1 cellular context compared by ENCODE assay signal in genomic region chr10:89241491-89242339, GRCh38.
A peak's percentile ranks its signal among the peaks of the same experiment; 100 is the strongest.
TF ChIP-seq lines count a peak whose summit lies in the region.

No MANE protein-coding gene starts in this region.

TF ChIP-seq in HepG2, 621 proteins besides CTCF, POLR2A, EP300 and RAD21 (continued from another document and continues in another):
- TF ChIP-seq, protein P1, sequence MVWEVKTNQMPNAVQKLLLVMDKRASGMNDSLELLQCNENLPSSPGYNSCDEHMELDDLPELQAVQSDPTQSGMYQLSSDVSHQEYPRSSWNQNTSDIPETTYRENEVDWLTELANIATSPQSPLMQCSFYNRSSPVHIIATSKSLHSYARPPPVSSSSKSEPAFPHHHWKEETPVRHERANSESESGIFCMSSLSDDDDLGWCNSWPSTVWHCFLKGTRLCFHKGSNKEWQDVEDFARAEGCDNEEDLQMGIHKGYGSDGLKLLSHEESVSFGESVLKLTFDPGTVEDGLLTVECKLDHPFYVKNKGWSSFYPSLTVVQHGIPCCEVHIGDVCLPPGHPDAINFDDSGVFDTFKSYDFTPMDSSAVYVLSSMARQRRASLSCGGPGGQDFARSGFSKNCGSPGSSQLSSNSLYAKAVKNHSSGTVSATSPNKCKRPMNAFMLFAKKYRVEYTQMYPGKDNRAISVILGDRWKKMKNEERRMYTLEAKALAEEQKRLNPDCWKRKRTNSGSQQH (CRISPR knock-in tag; IDR thresholded peaks at IDR 0.05; ENCODE audit: low read depth): no peak
- TF ChIP-seq ZFAT (CRISPR knock-in tag; conservative IDR thresholded peaks at IDR 0.05): no peak
- TF ChIP-seq HNF4G (IDR thresholded peaks at IDR 0.05; ENCODE audit: borderline replicate concordance, low read depth, low read length): no peak
- TF ChIP-seq HNF4G (CRISPR knock-in tag; IDR thresholded peaks at IDR 0.05; ENCODE audit: borderline replicate concordance, low read depth): no peak
- TF ChIP-seq GATAD2A (CRISPR knock-in tag; IDR thresholded peaks at IDR 0.05): 0 out of 2 replicates have a peak, but pooled peaks have one; percentile 9
- TF ChIP-seq ZFP90 (CRISPR knock-in tag; IDR thresholded peaks at IDR 0.05; ENCODE audit: borderline replicate concordance): no peak
- TF ChIP-seq ZNF761 (CRISPR knock-in tag; conservative IDR thresholded peaks at IDR 0.05): no peak
- TF ChIP-seq ZNF142 (CRISPR knock-in tag; IDR thresholded peaks at IDR 0.05): no peak
- TF ChIP-seq ZNF143 (CRISPR knock-in tag; IDR thresholded peaks at IDR 0.05): no peak
- no peak for TF ChIP-seq MBD4 (IDR thresholded peaks at IDR 0.05; ENCODE audit: borderline replicate concordance, low read length)
- TF ChIP-seq TBL1XR1 (IDR thresholded peaks at IDR 0.05; ENCODE audit: borderline replicate concordance, low read length, partially characterized antibody): no peak
- TF ChIP-seq, protein P2, sequence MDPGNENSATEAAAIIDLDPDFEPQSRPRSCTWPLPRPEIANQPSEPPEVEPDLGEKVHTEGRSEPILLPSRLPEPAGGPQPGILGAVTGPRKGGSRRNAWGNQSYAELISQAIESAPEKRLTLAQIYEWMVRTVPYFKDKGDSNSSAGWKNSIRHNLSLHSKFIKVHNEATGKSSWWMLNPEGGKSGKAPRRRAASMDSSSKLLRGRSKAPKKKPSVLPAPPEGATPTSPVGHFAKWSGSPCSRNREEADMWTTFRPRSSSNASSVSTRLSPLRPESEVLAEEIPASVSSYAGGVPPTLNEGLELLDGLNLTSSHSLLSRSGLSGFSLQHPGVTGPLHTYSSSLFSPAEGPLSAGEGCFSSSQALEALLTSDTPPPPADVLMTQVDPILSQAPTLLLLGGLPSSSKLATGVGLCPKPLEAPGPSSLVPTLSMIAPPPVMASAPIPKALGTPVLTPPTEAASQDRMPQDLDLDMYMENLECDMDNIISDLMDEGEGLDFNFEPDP (CRISPR knock-in tag; conservative IDR thresholded peaks at IDR 0.05): no peak
- no peak for TF ChIP-seq ZSCAN20 (CRISPR knock-in tag; IDR thresholded peaks at IDR 0.05; ENCODE audit: borderline replicate concordance)
- no peak for TF ChIP-seq TARDBP (CRISPR knock-in tag; IDR thresholded peaks at IDR 0.05)
- no peak for TF ChIP-seq ZBTB38 (CRISPR knock-in tag; IDR thresholded peaks at IDR 0.05)
- no peak for TF ChIP-seq BRD4 (CRISPR knock-in tag; IDR thresholded peaks at IDR 0.05)
- no peak for TF ChIP-seq ZGPAT (CRISPR knock-in tag; IDR thresholded peaks at IDR 0.05)
- no peak for TF ChIP-seq ZSCAN29 (CRISPR knock-in tag; conservative IDR thresholded peaks at IDR 0.05)
- TF ChIP-seq CEBPB (IDR thresholded peaks at IDR 0.05; ENCODE audit: borderline replicate concordance, low read depth, low read length): peak; percentile 80
- no peak for TF ChIP-seq SMC3 (IDR thresholded peaks at IDR 0.05; ENCODE audit: low read length)
- TF ChIP-seq SP4 (CRISPR knock-in tag; IDR thresholded peaks at IDR 0.05): no peak
- TF ChIP-seq, protein P3, sequence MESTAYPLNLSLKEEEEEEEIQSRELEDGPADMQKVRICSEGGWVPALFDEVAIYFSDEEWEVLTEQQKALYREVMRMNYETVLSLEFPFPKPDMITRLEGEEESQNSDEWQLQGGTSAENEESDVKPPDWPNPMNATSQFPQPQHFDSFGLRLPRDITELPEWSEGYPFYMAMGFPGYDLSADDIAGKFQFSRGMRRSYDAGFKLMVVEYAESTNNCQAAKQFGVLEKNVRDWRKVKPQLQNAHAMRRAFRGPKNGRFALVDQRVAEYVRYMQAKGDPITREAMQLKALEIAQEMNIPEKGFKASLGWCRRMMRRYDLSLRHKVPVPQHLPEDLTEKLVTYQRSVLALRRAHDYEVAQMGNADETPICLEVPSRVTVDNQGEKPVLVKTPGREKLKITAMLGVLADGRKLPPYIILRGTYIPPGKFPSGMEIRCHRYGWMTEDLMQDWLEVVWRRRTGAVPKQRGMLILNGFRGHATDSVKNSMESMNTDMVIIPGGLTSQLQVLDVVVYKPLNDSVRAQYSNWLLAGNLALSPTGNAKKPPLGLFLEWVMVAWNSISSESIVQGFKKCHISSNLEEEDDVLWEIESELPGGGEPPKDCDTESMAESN (CRISPR knock-in tag; conservative IDR thresholded peaks at IDR 0.05): no peak
- TF ChIP-seq ZNF121 (CRISPR knock-in tag; IDR thresholded peaks at IDR 0.05): no peak
- TF ChIP-seq ZNF563 (CRISPR knock-in tag; IDR thresholded peaks at IDR 0.05): no peak
- no peak for TF ChIP-seq HMGA1 (CRISPR knock-in tag; conservative IDR thresholded peaks at IDR 0.05)
- TF ChIP-seq ZMYM4 (CRISPR knock-in tag; IDR thresholded peaks at IDR 0.05): peak; percentile 14; the same call in 1 of the 2 replicates
- TF ChIP-seq ZNF264 (CRISPR knock-in tag; IDR thresholded peaks at IDR 0.05): no peak
- TF ChIP-seq FOXA3 (CRISPR knock-in tag; IDR thresholded peaks at IDR 0.05): no peak
- TF ChIP-seq CREM (IDR thresholded peaks at IDR 0.05): no peak
- no peak for TF ChIP-seq CREM (CRISPR knock-in tag; IDR thresholded peaks at IDR 0.05)
- TF ChIP-seq PRMT3 (CRISPR knock-in tag; IDR thresholded peaks at IDR 0.05; ENCODE audit: borderline replicate concordance, low read depth): no peak
- peak; percentile 45 for TF ChIP-seq HNF4A (CRISPR knock-in tag; IDR thresholded peaks at IDR 0.05)
- TF ChIP-seq ZNF230 (CRISPR knock-in tag; IDR thresholded peaks at IDR 0.05): no peak
- TF ChIP-seq ARNT (IDR thresholded peaks at IDR 0.05): no peak
- TF ChIP-seq ZSCAN9 (CRISPR knock-in tag; IDR thresholded peaks at IDR 0.05; ENCODE audit: borderline replicate concordance): no peak
- TF ChIP-seq ZNF180 (CRISPR knock-in tag; IDR thresholded peaks at IDR 0.05; ENCODE audit: borderline replicate concordance, low read depth): no peak
- no peak for TF ChIP-seq ZNF550 (CRISPR knock-in tag; IDR thresholded peaks at IDR 0.05; ENCODE audit: borderline replicate concordance)
- TF ChIP-seq ZNF773 (CRISPR knock-in tag; IDR thresholded peaks at IDR 0.05; ENCODE audit: borderline replicate concordance): no peak
- no peak for TF ChIP-seq ZNF296 (CRISPR knock-in tag; conservative IDR thresholded peaks at IDR 0.05)
- no peak for TF ChIP-seq SOX13 (IDR thresholded peaks at IDR 0.05)
- no peak for TF ChIP-seq SOX13 (CRISPR knock-in tag; conservative IDR thresholded peaks at IDR 0.05 in 1 of 2, IDR thresholded peaks at IDR 0.05 in 1 of 2)
- no peak for TF ChIP-seq ZNF674 (CRISPR knock-in tag; IDR thresholded peaks at IDR 0.05; ENCODE audit: low read depth)
- TF ChIP-seq ARID5B (CRISPR knock-in tag; IDR thresholded peaks at IDR 0.05): 0 out of 2 replicates have a peak, but pooled peaks have one; percentile 2
- no peak for TF ChIP-seq ZNF784 (CRISPR knock-in tag; IDR thresholded peaks at IDR 0.05; ENCODE audit: borderline replicate concordance)
- TF ChIP-seq, protein P4, sequence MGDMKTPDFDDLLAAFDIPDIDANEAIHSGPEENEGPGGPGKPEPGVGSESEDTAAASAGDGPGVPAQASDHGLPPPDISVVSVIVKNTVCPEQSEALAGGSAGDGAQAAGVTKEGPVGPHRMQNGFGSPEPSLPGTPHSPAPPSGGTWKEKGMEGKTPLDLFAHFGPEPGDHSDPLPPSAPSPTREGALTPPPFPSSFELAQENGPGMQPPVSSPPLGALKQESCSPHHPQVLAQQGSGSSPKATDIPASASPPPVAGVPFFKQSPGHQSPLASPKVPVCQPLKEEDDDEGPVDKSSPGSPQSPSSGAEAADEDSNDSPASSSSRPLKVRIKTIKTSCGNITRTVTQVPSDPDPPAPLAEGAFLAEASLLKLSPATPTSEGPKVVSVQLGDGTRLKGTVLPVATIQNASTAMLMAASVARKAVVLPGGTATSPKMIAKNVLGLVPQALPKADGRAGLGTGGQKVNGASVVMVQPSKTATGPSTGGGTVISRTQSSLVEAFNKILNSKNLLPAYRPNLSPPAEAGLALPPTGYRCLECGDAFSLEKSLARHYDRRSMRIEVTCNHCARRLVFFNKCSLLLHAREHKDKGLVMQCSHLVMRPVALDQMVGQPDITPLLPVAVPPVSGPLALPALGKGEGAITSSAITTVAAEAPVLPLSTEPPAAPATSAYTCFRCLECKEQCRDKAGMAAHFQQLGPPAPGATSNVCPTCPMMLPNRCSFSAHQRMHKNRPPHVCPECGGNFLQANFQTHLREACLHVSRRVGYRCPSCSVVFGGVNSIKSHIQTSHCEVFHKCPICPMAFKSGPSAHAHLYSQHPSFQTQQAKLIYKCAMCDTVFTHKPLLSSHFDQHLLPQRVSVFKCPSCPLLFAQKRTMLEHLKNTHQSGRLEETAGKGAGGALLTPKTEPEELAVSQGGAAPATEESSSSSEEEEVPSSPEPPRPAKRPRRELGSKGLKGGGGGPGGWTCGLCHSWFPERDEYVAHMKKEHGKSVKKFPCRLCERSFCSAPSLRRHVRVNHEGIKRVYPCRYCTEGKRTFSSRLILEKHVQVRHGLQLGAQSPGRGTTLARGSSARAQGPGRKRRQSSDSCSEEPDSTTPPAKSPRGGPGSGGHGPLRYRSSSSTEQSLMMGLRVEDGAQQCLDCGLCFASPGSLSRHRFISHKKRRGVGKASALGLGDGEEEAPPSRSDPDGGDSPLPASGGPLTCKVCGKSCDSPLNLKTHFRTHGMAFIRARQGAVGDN (CRISPR knock-in tag; IDR thresholded peaks at IDR 0.05): no peak
- no peak for TF ChIP-seq ZKSCAN5 (CRISPR knock-in tag; IDR thresholded peaks at IDR 0.05)
